In genomic region chr20:46619445-46619844, GRCh38 we compare ENCODE assay signal across 1 cellular context.
TF ChIP-seq lines count a peak whose summit lies in the region.

No MANE protein-coding gene starts in this region.

TF ChIP-seq in H1, 55 proteins besides CTCF, POLR2A, EP300 and RAD21 (continued from another document):
- no peak for TF ChIP-seq ATF3 (IDR thresholded peaks at IDR 0.05; ENCODE audit: insufficient read depth, low read depth, low read length)
- TF ChIP-seq HDAC2 (IDR thresholded peaks at IDR 0.05; ENCODE audit: borderline replicate concordance in 1 of 2, low read depth in 2 of 2, low read length in 2 of 2), result no peak
- TF ChIP-seq CHD7 (IDR thresholded peaks at IDR 0.05; ENCODE audit: insufficient replicate concordance, low read length), result no peak
- TF ChIP-seq ATF2 (IDR thresholded peaks at IDR 0.05; ENCODE audit: low read length), result no peak
- TF ChIP-seq FOSL1 (IDR thresholded peaks at IDR 0.05; ENCODE audit: insufficient read depth, low read depth, low read length), result no peak
- TF ChIP-seq BACH1 (IDR thresholded peaks at IDR 0.05; ENCODE audit: low read length), result no peak
- TF ChIP-seq KDM5A (IDR thresholded peaks at IDR 0.05; ENCODE audit: low read length), result no peak
- no peak for TF ChIP-seq CHD2 (IDR thresholded peaks at IDR 0.05; ENCODE audit: low read length)
- TF ChIP-seq MAFK (IDR thresholded peaks at IDR 0.05; ENCODE audit: low read depth, low read length), result no peak
